ENCODE assay signal across 8 cellular contexts in genomic region chr6:158853072-158853871, GRCh38. TPM values are rescaled to one million over a fixed set of nuclear protein-coding genes. Genes with fewer than 3 reads are reported as not detected.
DNase-seq lines count a peak whose midpoint lies in the region; ATAC-seq, FAIRE-seq and TF ChIP-seq lines count a peak whose summit lies in the region.

No MANE protein-coding gene starts in this region.

- DNase-seq in DMS79 (lab: John Stamatoyannopoulos, UW) (peak; percentile 81), HTR-8/SVneo (ENCODE audit: insufficient read length, low spot score) (peak; percentile 84), astrocyte of the spinal cord (ENCODE audit: low read depth, low spot score) (peak; percentile 93), islet precursor cell (peak; percentile 99), tibial nerve (ENCODE audit: low spot score in 2 of 2) (no peak)
- peak; percentile 88 for DNase-seq in T-helper 2 cell treated with Interferon-gamma antibody and Interleukin-4, amounts not matched to agents 5 μg/mL and 100 μg/mL, for 36 hours (ENCODE audit: low spot score)
- DNase-seq in stimulated activated CD4-positive, alpha-beta T cell treated with anti-CD3 and anti-CD28 coated beads, TNF-alpha, amount 100 ng/mL, for 1 hour (ENCODE audit: low read depth in 3 of 3, low spot score in 1 of 3): peak; percentile 59 to 70 (median 60)

- no peaks in the 10 kb centered on the region for H3K9me3 ChIP-seq in tibial nerve

- no peaks in the 10 kb centered on the region for H3K9me3 Mint-ChIP-seq in T-helper 2 cell treated with Interferon-gamma antibody and Interleukin-4, amounts not matched to agents 5 μg/mL and 100 μg/mL, for 36 hours

- H3K4me1 ChIP-seq in tibial nerve: peaks cover 0 to 33% (median 22%) of the 10 kb centered on the region in 4 donors

- peak; percentile 96 for FAIRE-seq in HTR-8/SVneo (lab: Jason Lieb, UNC)

- no peak overlapping the region for H3K4me3 ChIP-seq in astrocyte of the spinal cord (ENCODE audit: low read depth, low read length)
- no peak overlapping the region for H3K4me3 ChIP-seq in tibial nerve

- no peaks in the 10 kb centered on the region for H3K27me3 ChIP-seq in tibial nerve

- no peak for TF ChIP-seq EP300 in tibial nerve (IDR thresholded peaks at IDR 0.05)

- no peaks in the 10 kb centered on the region for H3K36me3 Mint-ChIP-seq in T-helper 2 cell treated with Interferon-gamma antibody and Interleukin-4, amounts not matched to agents 5 μg/mL and 100 μg/mL, for 36 hours (ENCODE audit: low read depth)

- 49 to 56% methylated on average over 13 of the region's 13 CpGs for WGBS in tibial nerve, 2 donors

- H3K27ac ChIP-seq in tibial nerve: peak overlapping the region in 2 of 4 donors; percentile 10 to 73

- H3K36me3 ChIP-seq in tibial nerve: no peaks in the 10 kb centered on the region

- H3K4me1 Mint-ChIP-seq in T-helper 2 cell treated with Interferon-gamma antibody and Interleukin-4, amounts not matched to agents 5 μg/mL and 100 μg/mL, for 36 hours (ENCODE audit: low read depth): peaks cover 36% of the 10 kb centered on the region

- TF ChIP-seq POLR2A in tibial nerve (IDR thresholded peaks at IDR 0.05): no peak

- H3K27ac Mint-ChIP-seq in T-helper 2 cell treated with Interferon-gamma antibody and Interleukin-4, amounts not matched to agents 5 μg/mL and 100 μg/mL, for 36 hours: no peak overlapping the region

- ATAC-seq in GM21526 (IDR thresholded peaks at IDR 0.05; ENCODE audit: low FRiP score, unreplicated experiment): peak; percentile 79

- no peak overlapping the region for H3K4me3 Mint-ChIP-seq in T-helper 2 cell treated with Interferon-gamma antibody and Interleukin-4, amounts not matched to agents 5 μg/mL and 100 μg/mL, for 36 hours

- H3K27me3 Mint-ChIP-seq in T-helper 2 cell treated with Interferon-gamma antibody and Interleukin-4, amounts not matched to agents 5 μg/mL and 100 μg/mL, for 36 hours (ENCODE audit: low read depth): no peaks in the 10 kb centered on the region

- no peak for TF ChIP-seq CTCF in astrocyte of the spinal cord (IDR thresholded peaks at IDR 0.05; ENCODE audit: low read depth, low read length)
- no peak for TF ChIP-seq CTCF in tibial nerve (IDR thresholded peaks at IDR 0.05)

- in situ Hi-C loops in astrocyte of the spinal cord (cut with HindIII; ENCODE audit: low sequenced_read_pairs): no loop called here

RNA-seq across cellular contexts. Expression of gene EZR, which starts 34.1 kb away (rescaled TPM):
- 100 to 1,000 TPM in 3 of 4 donors, 10 to 100 TPM in 1; 83.7 to 168 (median 144) TPM for total RNA-seq in tibial nerve

Comparison
In these comparisons a context has a peak if more than half of its experiments do, and no peak if none do; other contexts are left out.
1. DNase-seq: peak in DMS79 (single experiment), HTR-8/SVneo (single experiment), T-helper 2 cell treated with Interferon-gamma antibody and Interleukin-4, amounts not matched to agents 5 μg/mL and 100 μg/mL, for 36 hours (single experiment), astrocyte of the spinal cord (single experiment), islet precursor cell (single experiment) and stimulated activated CD4-positive, alpha-beta T cell treated with anti-CD3 and anti-CD28 coated beads, TNF-alpha, amount 100 ng/mL, for 1 hour (3 of 3); none in tibial nerve (0 of 2).